ENCODE assay signal across 8 cellular contexts in genomic region chr2:101806123-101806522, GRCh38.
DNase-seq lines count a peak whose midpoint lies in the region; ATAC-seq, FAIRE-seq and TF ChIP-seq lines count a peak whose summit lies in the region.

No MANE protein-coding gene starts in this region.

- H3K9me3 ChIP-seq in CD4-positive, CD25-positive, alpha-beta regulatory T cell (ENCODE audit: control insufficient read depth in 2 of 2, low read length in 2 of 2) = no peaks in the 10 kb centered on the region
- H3K9me3 ChIP-seq in HUES48 (ENCODE audit: control insufficient read depth, insufficient read depth, low read length) (no peaks in the 10 kb centered on the region), GM12878 (replicated peaks; ENCODE audit: control insufficient read depth, insufficient read depth, low read length) (no peaks in the 10 kb centered on the region)

- no peaks in the 10 kb centered on the region for H3K9me3 Mint-ChIP-seq in CD4-positive, CD25-positive, alpha-beta regulatory T cell

- H3K27ac ChIP-seq in CD4-positive, CD25-positive, alpha-beta regulatory T cell (ENCODE audit: insufficient read depth, low read length, poor library complexity, severe bottlenecking) = no peak overlapping the region
- H3K27ac ChIP-seq in HUES48 (ENCODE audit: low read depth, low read length) = peak overlapping the region; percentile 92
- H3K27ac ChIP-seq in GM12878 (ENCODE audit: control insufficient read depth, insufficient read depth) = no peak overlapping the region

- CTCF ChIA-PET in GM12878 (lab: Yijun Ruan, JAX) = interaction anchor here (0.6 to 1.7 kb wide), 9 partner anchors 9 to 550 kb away, joined by 3 to 7 read pairs (median 4); no protein-coding TSS in a partner anchor

- no peak for TF ChIP-seq CTCF in GM12878 (IDR thresholded peaks at IDR 0.05 in 2 of 3, conservative IDR thresholded peaks at IDR 0.05 in 1 of 3; ENCODE audit: control insufficient read depth in 2 of 3, extremely low read depth in 1 of 3, insufficient read depth in 1 of 3, low read depth in 3 of 3, low read length in 3 of 3)

- peaks cover 15% of the 10 kb centered on the region for H3K36me3 ChIP-seq in CD4-positive, CD25-positive, alpha-beta regulatory T cell (ENCODE audit: control insufficient read depth, insufficient read depth, low read length)
- no peaks in the 10 kb centered on the region for H3K36me3 ChIP-seq in HUES48 (ENCODE audit: control insufficient read depth, insufficient read depth, low read length)
- no peaks in the 10 kb centered on the region for H3K36me3 ChIP-seq in GM12878 (ENCODE audit: control insufficient read depth in 2 of 2, insufficient read depth in 2 of 2, low read length in 1 of 2)

- POLR2A ChIA-PET in GM12878 (lab: Charles Lee) = no interaction called here

- in situ Hi-C loops in GM12878 (cut with MboI) = no loop called here

- no peak for TF ChIP-seq POLR2A in GM12878 (IDR thresholded peaks at IDR 0.05; ENCODE audit: low read depth, low read length)

- no peak overlapping the region for H3K9ac ChIP-seq in HUES48 (ENCODE audit: low read depth, low read length)
- no peak overlapping the region for H3K9ac ChIP-seq in GM12878 (ENCODE audit: control insufficient read depth, insufficient read depth, low read length)

- no TSS peak for BruUV-seq in GM12878 (replicated peaks; lab: Mats Ljungman, UMichigan)

- H3K27me3 Mint-ChIP-seq in CD4-positive, CD25-positive, alpha-beta regulatory T cell = no peaks in the 10 kb centered on the region

- peaks cover 34 to 87% (median 64%) of the 10 kb centered on the region in 4 donors for H3K4me1 Mint-ChIP-seq in CD4-positive, CD25-positive, alpha-beta regulatory T cell

- TF ChIP-seq RAD21 in GM12878 (IDR thresholded peaks at IDR 0.05; ENCODE audit: insufficient read depth, low read depth, low read length) = no peak

- H3K36me3 Mint-ChIP-seq in CD4-positive, CD25-positive, alpha-beta regulatory T cell = no peaks in the 10 kb centered on the region

- peak; percentile 60 to 61 for ATAC-seq in CD4-positive, CD25-positive, alpha-beta regulatory T cell (ENCODE audit: low read depth in 2 of 2)
- peak; percentile 75 for ATAC-seq in GM12878
- no peak for ATAC-seq in GM21786 (IDR thresholded peaks at IDR 0.05; ENCODE audit: unreplicated experiment)

- peak in 1 of 3 donors; percentile 29 for DNase-seq in CD4-positive, CD25-positive, alpha-beta regulatory T cell
- no peak for DNase-seq in GM12878 (ENCODE audit: low read depth, low spot score)
- peak; percentile 48 to 81 for DNase-seq in lung microvascular endothelial cell (ENCODE audit: low read depth in 2 of 2)
- DNase-seq in DMS53 treated with DMSO at 0.1 percent for 48 hours (lab: John Stamatoyannopoulos, UW; ENCODE audit: unreplicated experiment) = no peak
- no peak for DNase-seq in MV-4-11 (lab: John Stamatoyannopoulos, UW)
- DNase-seq in SK-N-DZ (ENCODE audit: low spot score) = no peak

- no peak overlapping the region for H3K4me2 ChIP-seq in GM12878 (ENCODE audit: control insufficient read depth, insufficient read depth)

- no peaks in the 10 kb centered on the region for H4K20me1 ChIP-seq in GM12878 (ENCODE audit: control insufficient read depth, insufficient read depth)

- peak overlapping the region in 2 of 4 donors; percentile 6 to 30 for H3K4me3 Mint-ChIP-seq in CD4-positive, CD25-positive, alpha-beta regulatory T cell

- no peaks in the 10 kb centered on the region for H3K79me2 ChIP-seq in GM12878 (ENCODE audit: control insufficient read depth, insufficient read depth, low read length)

- peaks cover 16% of the 10 kb centered on the region for H3K4me1 ChIP-seq in CD4-positive, CD25-positive, alpha-beta regulatory T cell (ENCODE audit: control insufficient read depth, insufficient read depth, low read length, poor library complexity, severe bottlenecking)
- H3K4me1 ChIP-seq in HUES48 (ENCODE audit: control insufficient read depth, insufficient read depth, low read length) (peaks cover 62% of the 10 kb centered on the region), GM12878 (ENCODE audit: control insufficient read depth, insufficient read depth, low read length) (0 out of 2 replicates have a peak, but pooled peaks cover 2% of the 10 kb centered on the region)

- no peak for TF ChIP-seq EP300 in GM12878 (IDR thresholded peaks at IDR 0.05; ENCODE audit: borderline replicate concordance in 1 of 2, control insufficient read depth in 1 of 2, low read depth in 2 of 2, low read length in 2 of 2)

- H3K27ac Mint-ChIP-seq in CD4-positive, CD25-positive, alpha-beta regulatory T cell = peak overlapping the region in 2 of 3 donors; percentile 51 to 74

- RAD21 ChIA-PET in GM12878 (lab: Charles Lee; ENCODE audit: unreplicated experiment) = interaction anchor here (0.7 to 2.0 kb wide), 5 partner anchors 10 to 82 kb away, joined by 3 to 7 read pairs (median 4); no protein-coding TSS in a partner anchor

- no peak for FAIRE-seq in GM12878 (lab: Jason Lieb, UNC)

- H2AFZ ChIP-seq in GM12878 (ENCODE audit: control insufficient read depth, low read depth, low read length) = no peak overlapping the region

- H3K4me3 ChIP-seq in CD4-positive, CD25-positive, alpha-beta regulatory T cell (ENCODE audit: low read depth, low read length) = no peak overlapping the region
- H3K4me3 ChIP-seq in HUES48 (ENCODE audit: low read depth, low read length) (peak overlapping the region; percentile 5; the same call in 1 of the 2 replicates), GM12878 (no peak overlapping the region)

- intact Hi-C loops in GM12878 (cut with micrococcal nuclease; ENCODE audit: unreplicated experiment) = no loop called here

- 56% methylated on average over 3 of the region's 5 CpGs for WGBS in GM12878 (ENCODE audit: insufficient coverage, insufficient replicate concordance, low lambda C conversion rate, missing lambda C conversion rate)

- SMC1A ChIA-PET in GM12878 (lab: Charles Lee; ENCODE audit: uncharacterized antibody, unreplicated experiment) = interaction anchor here (0.6 to 2.2 kb wide), 9 partner anchors 9 to 1076 kb away, joined by 3 to 10 read pairs (median 4); no protein-coding TSS in a partner anchor

- no peaks in the 10 kb centered on the region for H3K27me3 ChIP-seq in CD4-positive, CD25-positive, alpha-beta regulatory T cell (ENCODE audit: control insufficient read depth, insufficient read depth, low read length)
- H3K27me3 ChIP-seq in HUES48 (ENCODE audit: control insufficient read depth, insufficient read depth, low read length) (no peaks in the 10 kb centered on the region), GM12878 (replicated peaks in 1 of 2; ENCODE audit: control insufficient read depth in 2 of 2, insufficient read depth in 2 of 2, low read length in 1 of 2) (no peaks in the 10 kb centered on the region)

TF ChIP-seq in GM12878, 131 proteins besides CTCF, POLR2A, EP300 and RAD21 (continues in another document):
- TF ChIP-seq IKZF2 (IDR thresholded peaks at IDR 0.05) (peak in 1 of 2 experiments; percentile 28; a peak in 1 of 4 replicates), JUND (IDR thresholded peaks at IDR 0.05; ENCODE audit: low read depth, low read length) (peak; percentile 48; the same call in 1 of the 2 replicates), WRNIP1 (IDR thresholded peaks at IDR 0.05; ENCODE audit: borderline replicate concordance, low read depth, low read length) (no peak), SUZ12 (IDR thresholded peaks at IDR 0.05; ENCODE audit: unreplicated experiment) (no peak), MEF2B (IDR thresholded peaks at IDR 0.05; ENCODE audit: partially characterized antibody, poor library complexity, severe bottlenecking) (peak; percentile 83), SKIL (IDR thresholded peaks at IDR 0.05; ENCODE audit: low read depth, poor library complexity, severe bottlenecking) (no peak), ZNF24 (IDR thresholded peaks at IDR 0.05) (peak; percentile 76), SRF (IDR thresholded peaks at IDR 0.05; ENCODE audit: low read depth in 2 of 2, low read length in 2 of 2) (no peak), YBX1 (IDR thresholded peaks at IDR 0.05) (no peak), NFIC (IDR thresholded peaks at IDR 0.05; ENCODE audit: low read depth, low read length) (no peak), TAF1 (IDR thresholded peaks at IDR 0.05; ENCODE audit: borderline replicate concordance, low read depth, low read length) (no peak), EED (IDR thresholded peaks at IDR 0.05; ENCODE audit: low read depth) (no peak), IRF4 (IDR thresholded peaks at IDR 0.05; ENCODE audit: low read depth, low read length) (no peak), ATF7 (IDR thresholded peaks at IDR 0.05; ENCODE audit: low read depth) (peak; percentile 48; the same call in 1 of the 2 replicates), FOXK2 (IDR thresholded peaks at IDR 0.05) (no peak), LARP7 (IDR thresholded peaks at IDR 0.05) (no peak), HDGF (IDR thresholded peaks at IDR 0.05) (no peak), ZNF384 (IDR thresholded peaks at IDR 0.05; ENCODE audit: borderline replicate concordance, low read depth, low read length) (peak; percentile 54; the same call in 1 of the 2 replicates), SIX5 (IDR thresholded peaks at IDR 0.05; ENCODE audit: low read depth, low read length, severe bottlenecking) (no peak), ZNF274 (IDR thresholded peaks at IDR 0.05; ENCODE audit: insufficient read depth, insufficient read length) (no peak)

Comparison
In these comparisons a context has a peak if more than half of its experiments do, and no peak if none do; other contexts are left out.
1. DNase-seq: peak in lung microvascular endothelial cell (2 of 2); none in GM12878 (single experiment), DMS53 treated with DMSO at 0.1 percent for 48 hours (single experiment), MV-4-11 (single experiment) and SK-N-DZ (single experiment).